Comparison of ENCODE assay signal across 17 cellular contexts in the genomic region with DNA sequence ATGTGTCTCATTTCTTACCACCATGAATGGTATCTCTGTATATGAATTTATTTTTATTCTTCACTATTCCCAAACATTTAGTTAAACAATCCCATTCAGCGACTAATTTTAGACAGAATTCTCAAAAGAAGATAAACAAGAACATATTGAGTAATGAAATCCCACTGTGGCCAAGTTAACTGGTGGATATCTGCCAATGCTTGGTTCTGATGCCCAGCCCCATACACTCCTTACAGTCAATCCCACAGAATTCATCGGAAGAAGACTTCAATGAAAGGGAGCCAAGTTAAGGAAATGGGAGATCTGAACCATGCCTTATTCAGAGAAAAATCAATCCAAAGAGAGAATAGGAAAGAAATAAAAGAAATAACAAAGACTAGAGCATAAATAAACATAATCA.
DNase-seq lines count a peak whose midpoint lies in the region; ATAC-seq and TF ChIP-seq lines count a peak whose summit lies in the region.
"Had no signal": no experiment of that assay in that cellular context is flagged by ENCODE, and none has a peak within 500 bp of the region (broad histone marks: within the 10 kb centered on the region; RNA-seq: fewer than 3 reads in every experiment).

No MANE protein-coding gene starts in this region.

- H3K36me3 ChIP-seq in suprapubic skin (no peaks in the 10 kb centered on the region), ascending aorta (no peaks in the 10 kb centered on the region)
- H3K36me3 ChIP-seq: BE2C had no signal

- ATAC-seq in omental fat pad (ENCODE audit: low FRiP score) (peak; percentile 41), Right ventricle myocardium superior (ENCODE audit: poor library complexity) (no peak)

- TF ChIP-seq POLR2A in suprapubic skin (IDR thresholded peaks at IDR 0.05): no peak

- intact Hi-C loops in ascending aorta (cut with DNase I): no loop called here
- intact Hi-C loops in Right ventricle myocardium superior (cut with DNase I): no loop called here

- peak; percentile 18 for DNase-seq in LHCN-M2 (ENCODE audit: low read depth)
- peak; percentile 29 for DNase-seq in fibroblast of peridontal ligament (ENCODE audit: extremely low read depth)
- no peak for DNase-seq in omental fat pad (ENCODE audit: low spot score)
- DNase-seq in suprapubic skin (ENCODE audit: low spot score in 2 of 2): no peak
- no peak for DNase-seq in stimulated activated CD4-positive, alpha-beta T cell treated with anti-CD3 and anti-CD28 coated beads, Interleukin-15, amount 100 ng/mL, for 24 hours
- DNase-seq in ascending aorta (ENCODE audit: low spot score in 2 of 2): no peak
- DNase-seq in Right ventricle myocardium superior: no peak
- DNase-seq: BE2C; C1 segment of cervical spinal cord; CD4-positive, CD25-positive, alpha-beta regulatory T cell; CD8-positive, alpha-beta memory T cell; COR-L47; DMS 273 treated with DMSO at 0.1 percent for 48 hours; DMS53; DND-41; EL; H9 had no signal

- peaks cover 5% of the 10 kb centered on the region for H3K4me1 ChIP-seq in suprapubic skin
- no peaks in the 10 kb centered on the region for H3K4me1 ChIP-seq in ascending aorta
- H3K4me1 ChIP-seq: BE2C had no signal

- no peak overlapping the region for H3K4me3 ChIP-seq in suprapubic skin
- no peak overlapping the region for H3K4me3 ChIP-seq in ascending aorta

- no peaks in the 10 kb centered on the region for H3K27me3 ChIP-seq in suprapubic skin
- H3K27me3 ChIP-seq in ascending aorta: no peaks in the 10 kb centered on the region
- H3K27me3 ChIP-seq: BE2C had no signal

- no peak for TF ChIP-seq EP300 in suprapubic skin (IDR thresholded peaks at IDR 0.05)

- TF ChIP-seq CTCF in omental fat pad (IDR thresholded peaks at IDR 0.05): no peak
- no peak for TF ChIP-seq CTCF in suprapubic skin (IDR thresholded peaks at IDR 0.05)
- TF ChIP-seq CTCF in ascending aorta (IDR thresholded peaks at IDR 0.05): no peak

- H3K27ac ChIP-seq in suprapubic skin (peak overlapping the region; percentile 54), ascending aorta (no peak overlapping the region)

- WGBS in suprapubic skin: 62% methylated on average over 2 of the region's 2 CpGs

- H3K9me3 ChIP-seq in suprapubic skin (no peaks in the 10 kb centered on the region), ascending aorta (no peaks in the 10 kb centered on the region)
- H3K9me3 ChIP-seq: BE2C had no signal

Comparison
In these comparisons a context has a peak if more than half of its experiments do, and no peak if none do; other contexts are left out.
1. DNase-seq: peak in LHCN-M2 (single experiment) and fibroblast of peridontal ligament (single experiment); none in omental fat pad (single experiment), suprapubic skin (0 of 2), stimulated activated CD4-positive, alpha-beta T cell treated with anti-CD3 and anti-CD28 coated beads, Interleukin-15, amount 100 ng/mL, for 24 hours (single experiment), ascending aorta (0 of 2) and Right ventricle myocardium superior (single experiment).